14 cellular contexts compared by ENCODE assay signal in genomic region chr13:97974773-97975172, GRCh38. TPM values are rescaled to one million over a fixed set of nuclear protein-coding genes. Genes with fewer than 3 reads are reported as not detected.
A peak's percentile ranks its signal among the peaks of the same experiment; 100 is the strongest.
DNase-seq lines count a peak whose midpoint lies in the region; ATAC-seq lines count a peak whose summit lies in the region.
"Had no signal": no experiment of that assay in that cellular context is flagged by ENCODE, and none has a peak within 500 bp of the region (broad histone marks: within the 10 kb centered on the region; RNA-seq: fewer than 3 reads in every experiment).

No MANE protein-coding gene starts in this region.

- ATAC-seq in activated CD8-positive, alpha-beta T cell treated with anti-CD3 and anti-CD28 coated beads, Interleukin-2, amount 10 ng/mL, durations not matched to agents 7 days and 5 days, result no peak
- ATAC-seq in left lobe of liver, result peak; percentile 10
- ATAC-seq in esophagus mucosa, result no peak
- ATAC-seq: HCT116 had no signal

- POLR2A ChIA-PET in activated CD8-positive, alpha-beta T cell treated with anti-CD3 and anti-CD28 coated beads, Interleukin-2, amount 10 ng/mL, durations not matched to agents 7 days and 5 days (lab: Charles Lee), result no interaction called here

- DNase-seq in AG08396 (ENCODE audit: low spot score), result peak; percentile 13
- peak; percentile 21 for DNase-seq in GM03348 (ENCODE audit: low spot score)
- no peak for DNase-seq in activated CD8-positive, alpha-beta T cell treated with anti-CD3 and anti-CD28 coated beads, Interleukin-2, amount 10 ng/mL, durations not matched to agents 7 days and 5 days
- peak; percentile 58 for DNase-seq in left lobe of liver (ENCODE audit: low spot score)
- DNase-seq in NCI-H1417 treated with DMSO at 0.1 percent for 48 hours (lab: John Stamatoyannopoulos, UW), result no peak
- no peak for DNase-seq in DMS153 treated with DMSO at 0.1 percent for 48 hours (lab: John Stamatoyannopoulos, UW; ENCODE audit: unreplicated experiment)
- DNase-seq in KBM-7, result no peak
- DNase-seq: islet precursor cell, NCI-H1048, NCI-H345, OCI-M1 had no signal

- no peak overlapping the region for H3K27ac Mint-ChIP-seq in activated CD8-positive, alpha-beta T cell treated with anti-CD3 and anti-CD28 coated beads, Interleukin-2, amount 10 ng/mL, durations not matched to agents 7 days and 5 days

- peaks cover 30% of the 10 kb centered on the region for H3K4me1 Mint-ChIP-seq in activated CD8-positive, alpha-beta T cell treated with anti-CD3 and anti-CD28 coated beads, Interleukin-2, amount 10 ng/mL, durations not matched to agents 7 days and 5 days (ENCODE audit: low read depth)

- H3K4me3 Mint-ChIP-seq in activated CD8-positive, alpha-beta T cell treated with anti-CD3 and anti-CD28 coated beads, Interleukin-2, amount 10 ng/mL, durations not matched to agents 7 days and 5 days, result peak overlapping the region; percentile 55

- peaks cover 10% of the 10 kb centered on the region for H3K27me3 Mint-ChIP-seq in activated CD8-positive, alpha-beta T cell treated with anti-CD3 and anti-CD28 coated beads, Interleukin-2, amount 10 ng/mL, durations not matched to agents 7 days and 5 days (ENCODE audit: low read depth)

- H3K36me3 Mint-ChIP-seq in activated CD8-positive, alpha-beta T cell treated with anti-CD3 and anti-CD28 coated beads, Interleukin-2, amount 10 ng/mL, durations not matched to agents 7 days and 5 days (ENCODE audit: low read depth), result peaks cover 6% of the 10 kb centered on the region
- H3K36me3 Mint-ChIP-seq: CD14-positive monocyte had no signal

- in situ Hi-C loops in KBM-7 (cut with MboI; ENCODE audit: low pct_unique_long_range_greater_than_20kb, low sequenced_read_pairs), result no loop called here

- CTCF ChIA-PET in activated CD8-positive, alpha-beta T cell treated with anti-CD3 and anti-CD28 coated beads, Interleukin-2, amount 10 ng/mL, durations not matched to agents 7 days and 5 days (lab: Charles Lee), result no interaction called here

- H3K9me3 Mint-ChIP-seq in activated CD8-positive, alpha-beta T cell treated with anti-CD3 and anti-CD28 coated beads, Interleukin-2, amount 10 ng/mL, durations not matched to agents 7 days and 5 days (ENCODE audit: insufficient read depth), result no peaks in the 10 kb centered on the region
- H3K9me3 Mint-ChIP-seq: CD14-positive monocyte had no signal

RNA-seq across cellular contexts. Expression of gene IPO5, which starts 21.3 kb away (rescaled TPM):
- total RNA-seq in activated CD8-positive, alpha-beta T cell treated with anti-CD3 and anti-CD28 coated beads, Interleukin-2, amount 10 ng/mL, durations not matched to agents 7 days and 5 days, result 100 to 1,000 TPM; 115 to 119 TPM
- total RNA-seq in left lobe of liver, result 44.8 TPM
- 69.5 TPM for total RNA-seq in esophagus mucosa

Comparison
In these comparisons a context has a peak if more than half of its experiments do, and no peak if none do; other contexts are left out.
1. DNase-seq: peak in AG08396 (single experiment), GM03348 (single experiment) and left lobe of liver (single experiment); none in activated CD8-positive, alpha-beta T cell treated with anti-CD3 and anti-CD28 coated beads, Interleukin-2, amount 10 ng/mL, durations not matched to agents 7 days and 5 days (single experiment), NCI-H1417 treated with DMSO at 0.1 percent for 48 hours (single experiment), DMS153 treated with DMSO at 0.1 percent for 48 hours (single experiment) and KBM-7 (single experiment).